Comparison of ENCODE assay signal across 9 cellular contexts in the genomic region with DNA sequence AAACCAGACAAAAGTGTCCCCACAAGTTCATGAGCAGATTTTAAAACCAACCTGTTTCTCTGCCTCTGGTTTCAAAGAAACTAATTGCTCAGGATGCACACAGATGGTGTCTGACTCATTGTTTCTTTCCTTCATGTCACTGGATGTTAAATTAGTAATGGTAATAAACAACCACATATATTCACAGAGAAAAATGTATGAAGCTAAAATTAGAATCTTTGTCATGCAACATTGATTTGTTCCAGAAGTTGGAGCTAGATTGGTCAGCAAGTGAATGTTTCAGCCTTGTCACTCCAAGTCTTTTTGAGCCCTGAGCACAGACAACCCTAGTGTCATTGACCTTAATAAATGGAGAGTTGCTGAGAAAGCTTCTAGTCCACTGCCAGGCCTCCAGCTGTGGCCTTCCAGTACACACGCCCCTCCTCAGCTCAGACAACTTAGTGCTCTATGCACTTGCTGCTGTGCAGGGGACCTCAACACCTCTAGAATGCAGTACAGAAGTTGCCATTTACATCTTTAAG.
DNase-seq lines count a peak whose midpoint lies in the region; ATAC-seq and TF ChIP-seq lines count a peak whose summit lies in the region.
"Had no signal": no experiment of that assay in that cellular context is flagged by ENCODE, and none has a peak within 500 bp of the region (broad histone marks: within the 10 kb centered on the region; RNA-seq: fewer than 3 reads in every experiment).

No MANE protein-coding gene starts in this region.

- intact Hi-C loops in CD8-positive, alpha-beta T cell (cut with DNase I, micrococcal nuclease): no loop called here

- no peaks in the 10 kb centered on the region for H3K27me3 ChIP-seq in thoracic aorta (replicated peaks; ENCODE audit: insufficient read depth)
- H3K27me3 ChIP-seq in CD8-positive, alpha-beta T cell (ENCODE audit: insufficient read depth, low read length): no peaks in the 10 kb centered on the region

- H3K27ac Mint-ChIP-seq in activated CD8-positive, alpha-beta memory T cell treated with anti-CD3 and anti-CD28 coated beads, Interleukin-2, amount 10 ng/mL, durations not matched to agents 7 days and 5 days: no peak overlapping the region
- H3K27ac Mint-ChIP-seq in CD8-positive, alpha-beta T cell: no peak overlapping the region

- no peaks in the 10 kb centered on the region for H3K36me3 ChIP-seq in thoracic aorta
- no peaks in the 10 kb centered on the region for H3K36me3 ChIP-seq in CD8-positive, alpha-beta T cell (ENCODE audit: insufficient read depth, low read length)

- H3K4me3 Mint-ChIP-seq in activated CD8-positive, alpha-beta memory T cell treated with anti-CD3 and anti-CD28 coated beads, Interleukin-2, amount 10 ng/mL, durations not matched to agents 7 days and 5 days: no peak overlapping the region
- no peak overlapping the region for H3K4me3 Mint-ChIP-seq in CD8-positive, alpha-beta T cell

- ATAC-seq in activated CD8-positive, alpha-beta memory T cell treated with anti-CD3 and anti-CD28 coated beads, Interleukin-2, amount 10 ng/mL, durations not matched to agents 7 days and 5 days: no peak
- ATAC-seq in thoracic aorta (ENCODE audit: insufficient number of reproducible peaks, low FRiP score, low read depth) (peak; percentile 58), HG02970 (IDR thresholded peaks at IDR 0.05; ENCODE audit: low FRiP score, unreplicated experiment) (no peak)
- ATAC-seq in CD8-positive, alpha-beta T cell: no peak

- TF ChIP-seq CTCF in fibroblast of mammary gland (conservative IDR thresholded peaks at IDR 0.05; ENCODE audit: control insufficient read depth, insufficient read depth, low read depth, low read length) (no peak), thoracic aorta (IDR thresholded peaks at IDR 0.05) (no peak)
- no peak for TF ChIP-seq CTCF in CD8-positive, alpha-beta T cell (IDR thresholded peaks at IDR 0.05)

- CTCF ChIA-PET in activated CD8-positive, alpha-beta memory T cell treated with anti-CD3 and anti-CD28 coated beads, Interleukin-2, amount 10 ng/mL, durations not matched to agents 7 days and 5 days (lab: Charles Lee): interaction anchor here (1.4 kb wide), 1 partner anchor 23 kb away, joined by 4 read pairs; no protein-coding TSS in a partner anchor
- CTCF ChIA-PET in CD8-positive, alpha-beta T cell (lab: Charles Lee): no interaction called here

- DNase-seq in activated CD8-positive, alpha-beta memory T cell treated with anti-CD3 and anti-CD28 coated beads for 24 hours: peak; percentile 69
- no peak for DNase-seq in activated CD8-positive, alpha-beta memory T cell treated with anti-CD3 and anti-CD28 coated beads, Interleukin-2, amount 10 ng/mL, durations not matched to agents 7 days and 5 days
- DNase-seq in RKO (ENCODE audit: low spot score) (peak; percentile 42), fibroblast of mammary gland (ENCODE audit: low read depth) (peak; percentile 92), thoracic aorta (ENCODE audit: low spot score) (no peak)
- DNase-seq in effector CD4-positive, alpha-beta T cell: no peak
- DNase-seq in CD8-positive, alpha-beta T cell: no peak

- peak overlapping the region; percentile 49 to 58 for H3K27ac ChIP-seq in thoracic aorta
- H3K27ac ChIP-seq in CD8-positive, alpha-beta T cell (ENCODE audit: low read depth, low read length): no peak overlapping the region
- H3K27ac ChIP-seq: C4-2B had no signal

- H3K9me3 ChIP-seq in thoracic aorta: no peaks in the 10 kb centered on the region
- H3K9me3 ChIP-seq in CD8-positive, alpha-beta T cell (ENCODE audit: low read length): no peaks in the 10 kb centered on the region

- POLR2A ChIA-PET in CD8-positive, alpha-beta T cell (lab: Charles Lee): no interaction called here

- peaks cover 12% of the 10 kb centered on the region for H3K27me3 Mint-ChIP-seq in activated CD8-positive, alpha-beta memory T cell treated with anti-CD3 and anti-CD28 coated beads, Interleukin-2, amount 10 ng/mL, durations not matched to agents 7 days and 5 days
- peaks cover 8% of the 10 kb centered on the region for H3K27me3 Mint-ChIP-seq in CD8-positive, alpha-beta T cell (ENCODE audit: low read depth)

- H3K4me3 ChIP-seq in fibroblast of mammary gland (ENCODE audit: control insufficient read depth, low read depth, low read length) (no peak overlapping the region), thoracic aorta (no peak overlapping the region)
- H3K4me3 ChIP-seq in CD8-positive, alpha-beta T cell (ENCODE audit: low read depth, low read length): no peak overlapping the region

- peaks cover 20% of the 10 kb centered on the region for H3K4me1 Mint-ChIP-seq in activated CD8-positive, alpha-beta memory T cell treated with anti-CD3 and anti-CD28 coated beads, Interleukin-2, amount 10 ng/mL, durations not matched to agents 7 days and 5 days
- no peaks in the 10 kb centered on the region for H3K4me1 Mint-ChIP-seq in CD8-positive, alpha-beta T cell (ENCODE audit: low read depth)

- peaks cover 17 to 40% of the 10 kb centered on the region in 2 donors for H3K4me1 ChIP-seq in thoracic aorta (ENCODE audit: control insufficient read depth in 1 of 2, low read depth in 2 of 2)
- H3K4me1 ChIP-seq in CD8-positive, alpha-beta T cell (ENCODE audit: insufficient read depth, low read length): no peaks in the 10 kb centered on the region

- H3K36me3 Mint-ChIP-seq in activated CD8-positive, alpha-beta memory T cell treated with anti-CD3 and anti-CD28 coated beads, Interleukin-2, amount 10 ng/mL, durations not matched to agents 7 days and 5 days: peaks cover 5% of the 10 kb centered on the region
- H3K36me3 Mint-ChIP-seq in CD8-positive, alpha-beta T cell: no peaks in the 10 kb centered on the region

- no peaks in the 10 kb centered on the region for H3K9me3 Mint-ChIP-seq in activated CD8-positive, alpha-beta memory T cell treated with anti-CD3 and anti-CD28 coated beads, Interleukin-2, amount 10 ng/mL, durations not matched to agents 7 days and 5 days (ENCODE audit: low read depth)
- no peaks in the 10 kb centered on the region for H3K9me3 Mint-ChIP-seq in CD8-positive, alpha-beta T cell

Comparison
In these comparisons a context has a peak if more than half of its experiments do, and no peak if none do; other contexts are left out.
1. DNase-seq: peak in activated CD8-positive, alpha-beta memory T cell treated with anti-CD3 and anti-CD28 coated beads for 24 hours (single experiment), RKO (single experiment) and fibroblast of mammary gland (single experiment); none in activated CD8-positive, alpha-beta memory T cell treated with anti-CD3 and anti-CD28 coated beads, Interleukin-2, amount 10 ng/mL, durations not matched to agents 7 days and 5 days (single experiment), thoracic aorta (single experiment), effector CD4-positive, alpha-beta T cell (single experiment) and CD8-positive, alpha-beta T cell (0 of 7).